Comparison of ENCODE assay signal across 1 cellular context in genomic region chr9:135141183-135141774, GRCh38.
TF ChIP-seq lines count a peak whose summit lies in the region.

No MANE protein-coding gene starts in this region.

TF ChIP-seq in HEK293, 187 proteins besides CTCF, POLR2A, EP300 and RAD21 (continued from another document):
- TF ChIP-seq ZBTB7A (tag by site-specific recombination; IDR thresholded peaks at IDR 0.05; ENCODE audit: low read depth) = no peak
- TF ChIP-seq ZSCAN4 (tag by site-specific recombination; IDR thresholded peaks at IDR 0.05) = no peak
- TF ChIP-seq ZNF16 (tag by site-specific recombination; IDR thresholded peaks at IDR 0.05; ENCODE audit: low read depth) = no peak
- TF ChIP-seq ZSCAN16 (tag by site-specific recombination; IDR thresholded peaks at IDR 0.05) = no peak
- TF ChIP-seq ZNF362 (tag by site-specific recombination; IDR thresholded peaks at IDR 0.05) = no peak
- TF ChIP-seq ZNF148 (tag by site-specific recombination; IDR thresholded peaks at IDR 0.05; ENCODE audit: borderline replicate concordance) = 0 out of 2 replicates have a peak, but pooled peaks have one; percentile 58
- no peak for TF ChIP-seq ZNF175 (tag by site-specific recombination; IDR thresholded peaks at IDR 0.05)
- 0 out of 2 replicates have a peak, but pooled peaks have one; percentile 35 for TF ChIP-seq ZNF645 (tag by site-specific recombination; IDR thresholded peaks at IDR 0.05)
- no peak for TF ChIP-seq ZNF610 (tag by site-specific recombination; IDR thresholded peaks at IDR 0.05; ENCODE audit: borderline replicate concordance)
- TF ChIP-seq ZNF416 (tag by site-specific recombination; IDR thresholded peaks at IDR 0.05) = no peak
- TF ChIP-seq ZNF501 (tag by site-specific recombination; IDR thresholded peaks at IDR 0.05) = no peak
- no peak for TF ChIP-seq ZNF37A (tag by site-specific recombination; IDR thresholded peaks at IDR 0.05)
- no peak for TF ChIP-seq ZNF146 (tag by site-specific recombination; IDR thresholded peaks at IDR 0.05)
- TF ChIP-seq ZNF366 (tag by site-specific recombination; conservative IDR thresholded peaks at IDR 0.05) = peak; percentile 99
- no peak for TF ChIP-seq ZFHX2 (tag by site-specific recombination; conservative IDR thresholded peaks at IDR 0.05)
- TF ChIP-seq ZNF660 (tag by site-specific recombination; IDR thresholded peaks at IDR 0.05) = no peak
- TF ChIP-seq ZNF561 (tag by site-specific recombination; IDR thresholded peaks at IDR 0.05; ENCODE audit: borderline replicate concordance) = no peak
- TF ChIP-seq ZNF521 (tag by site-specific recombination; IDR thresholded peaks at IDR 0.05) = peak; percentile 82; the same call in 1 of the 2 replicates
- TF ChIP-seq ZIC2 (tag by site-specific recombination; IDR thresholded peaks at IDR 0.05) = peak; percentile 22; the same call in 1 of the 2 replicates
